In the genomic region with DNA sequence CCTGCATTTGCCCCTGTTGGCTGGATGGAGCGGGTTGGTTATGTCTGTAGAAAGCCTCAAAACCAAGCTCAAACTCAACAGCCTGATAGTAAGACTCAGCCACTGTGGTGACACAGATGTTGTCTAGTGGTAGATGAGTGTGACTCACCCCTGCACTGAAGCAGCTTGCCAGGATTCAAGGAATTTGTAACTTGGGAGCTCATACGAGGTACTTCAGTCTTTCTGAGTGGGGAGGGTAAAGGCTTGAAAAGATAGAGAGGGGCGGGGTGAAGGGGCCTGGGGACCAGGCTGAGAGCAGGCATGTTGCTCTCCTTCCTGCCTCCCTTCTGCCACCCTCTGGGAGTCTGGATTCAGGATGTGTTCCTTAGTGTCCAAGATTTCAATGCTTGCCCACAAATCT, we compare ENCODE assay signal across 9 cellular contexts. TPM values are rescaled to one million over a fixed set of nuclear protein-coding genes. Genes with fewer than 3 reads are reported as not detected.
DNase-seq lines count a peak whose midpoint lies in the region; ATAC-seq, FAIRE-seq and TF ChIP-seq lines count a peak whose summit lies in the region.
"Had no signal": no experiment of that assay in that cellular context is flagged by ENCODE, and none has a peak within 500 bp of the region (broad histone marks: within the 10 kb centered on the region; RNA-seq: fewer than 3 reads in every experiment).

No MANE protein-coding gene starts in this region.

- CTCF ChIA-PET in activated CD4-positive, alpha-beta memory T cell treated with anti-CD3 and anti-CD28 coated beads for 36 hours (lab: Charles Lee) = no interaction called here

- H3K36me3 ChIP-seq in body of pancreas (replicated peaks in 1 of 2; ENCODE audit: insufficient read depth in 1 of 2, low read depth in 2 of 2) = no peaks in the 10 kb centered on the region
- no peaks in the 10 kb centered on the region for H3K36me3 ChIP-seq in kidney epithelial cell (ENCODE audit: control insufficient read depth, insufficient read depth, low read length)
- H3K36me3 ChIP-seq in aorta (ENCODE audit: control insufficient read depth in 1 of 2, insufficient read depth in 2 of 2, low read length in 1 of 2) = no peaks in the 10 kb centered on the region
- H3K36me3 ChIP-seq: BE2C had no signal

- no peak for FAIRE-seq in GM19239 (lab: Jason Lieb, UNC)

- no peak overlapping the region for H3K4me3 ChIP-seq in body of pancreas
- H3K4me3 ChIP-seq in kidney epithelial cell (ENCODE audit: low read depth, low read length) = no peak overlapping the region
- H3K4me3 ChIP-seq in aorta (ENCODE audit: low read length in 2 of 2) = no peak overlapping the region

- H3K4me1 Mint-ChIP-seq in activated CD4-positive, alpha-beta memory T cell treated with anti-CD3 and anti-CD28 coated beads for 36 hours (ENCODE audit: low read depth) = no peaks in the 10 kb centered on the region

- H3K36me3 Mint-ChIP-seq in activated CD4-positive, alpha-beta memory T cell treated with anti-CD3 and anti-CD28 coated beads for 36 hours = no peaks in the 10 kb centered on the region

- TF ChIP-seq POLR2A in body of pancreas (IDR thresholded peaks at IDR 0.05) = no peak

- WGBS in body of pancreas, 2 donors = 68 to 70% methylated on average over 3 of the region's 3 CpGs
- WGBS in aorta, 2 donors = 6 to 10% methylated on average over 3 of the region's 3 CpGs

- H3K9me3 ChIP-seq in body of pancreas = no peaks in the 10 kb centered on the region
- H3K9me3 ChIP-seq in aorta (ENCODE audit: control insufficient read depth, low read length) = no peaks in the 10 kb centered on the region
- H3K9me3 ChIP-seq: BE2C had no signal

- no peak overlapping the region for H3K4me3 Mint-ChIP-seq in activated CD4-positive, alpha-beta memory T cell treated with anti-CD3 and anti-CD28 coated beads for 36 hours

- H3K27ac ChIP-seq in body of pancreas (peak overlapping the region in 2 of 4 donors; percentile 40 to 68), aorta (ENCODE audit: low read depth in 1 of 2, low read length in 2 of 2) (peak overlapping the region in 1 of 2 donors; percentile 39)

- no peak overlapping the region for H3K27ac Mint-ChIP-seq in activated CD4-positive, alpha-beta memory T cell treated with anti-CD3 and anti-CD28 coated beads for 36 hours

- peaks cover 3% of the 10 kb centered on the region for H3K27me3 Mint-ChIP-seq in activated CD4-positive, alpha-beta memory T cell treated with anti-CD3 and anti-CD28 coated beads for 36 hours

- DNase-seq in Right ventricle myocardium inferior (ENCODE audit: missing footprints) (no peak), cardiac septum (ENCODE audit: low spot score) (no peak), body of pancreas (peak in 1 of 4 donors; percentile 47), kidney epithelial cell (ENCODE audit: low read depth) (peak; percentile 69), aorta (peak in 1 of 2 donors; percentile 76), GM19239 (ENCODE audit: insufficient read length, low spot score) (no peak)
- no peak for DNase-seq in activated CD4-positive, alpha-beta memory T cell treated with anti-CD3 and anti-CD28 coated beads for 36 hours
- DNase-seq: BE2C had no signal

- H3K27me3 ChIP-seq in body of pancreas (no peaks in the 10 kb centered on the region), kidney epithelial cell (ENCODE audit: control insufficient read depth, insufficient read depth, low read length) (peaks cover 10% of the 10 kb centered on the region), aorta (ENCODE audit: control insufficient read depth in 1 of 2, insufficient read depth in 2 of 2, low read length in 1 of 2) (no peaks in the 10 kb centered on the region)
- H3K27me3 ChIP-seq: BE2C had no signal

- H3K4me1 ChIP-seq in body of pancreas (peaks cover 50% of the 10 kb centered on the region), aorta (ENCODE audit: control insufficient read depth in 1 of 2, insufficient read depth in 2 of 2, low read length in 2 of 2) (no peaks in the 10 kb centered on the region)

- H3K9me3 Mint-ChIP-seq in activated CD4-positive, alpha-beta memory T cell treated with anti-CD3 and anti-CD28 coated beads for 36 hours = peaks cover 4% of the 10 kb centered on the region

- ATAC-seq in Right ventricle myocardium inferior (peak; percentile 61), body of pancreas (peak; percentile 26), aorta (ENCODE audit: low FRiP score) (peak; percentile 66), GM19395 (IDR thresholded peaks at IDR 0.05; ENCODE audit: unreplicated experiment) (no peak)

- POLR2A ChIA-PET in activated CD4-positive, alpha-beta memory T cell treated with anti-CD3 and anti-CD28 coated beads for 36 hours (lab: Charles Lee) = no interaction called here

- TF ChIP-seq CTCF in body of pancreas (IDR thresholded peaks at IDR 0.05) = no peak
- TF ChIP-seq CTCF in kidney epithelial cell (IDR thresholded peaks at IDR 0.05; ENCODE audit: insufficient read depth, low read length, poor library complexity, severe bottlenecking) = no peak

- intact Hi-C loops in Right ventricle myocardium inferior (cut with DNase I) = loop anchor here (5.0 kb wide), 1 partner anchor 84 kb away; no protein-coding TSS in a partner anchor
- intact Hi-C loops in cardiac septum (cut with DNase I) = no loop called here
- intact Hi-C loops in body of pancreas (cut with DNase I) = no loop called here
- intact Hi-C loops in aorta (cut with DNase I) = no loop called here
- intact Hi-C loops in activated CD4-positive, alpha-beta memory T cell treated with anti-CD3 and anti-CD28 coated beads for 36 hours (cut with micrococcal nuclease) = no loop called here

RNA-seq across cellular contexts. Expression of gene AQP1, which starts 22.9 kb away (rescaled TPM):
- total RNA-seq in Right ventricle myocardium inferior (284 TPM), cardiac septum (155 TPM), body of pancreas (100 to 1,000 TPM; 197 to 204 TPM), kidney epithelial cell (1.6 and 2.5 TPM in 2 replicates), aorta (1,000 to 10,000 TPM in 1 of 2 donors, 100 to 1,000 TPM in 1; 680 to 1,062 TPM)
- polyA plus RNA-seq in aorta = 100 to 1,000 TPM; 370 to 962 TPM
- under 1 TPM; 0.36 to 0.62 TPM for total RNA-seq in activated CD4-positive, alpha-beta memory T cell treated with anti-CD3 and anti-CD28 coated beads for 36 hours

Comparison
In these comparisons a context has a peak if more than half of its experiments do, and no peak if none do; other contexts are left out.
1. RNA of gene AQP1, which starts 22.9 kb away (total RNA-seq): 680 to 1,062 TPM in aorta, 284 TPM in Right ventricle myocardium inferior (single experiment), 197 to 204 TPM in body of pancreas and 155 TPM in cardiac septum (single experiment); 1.6 to 2.5 TPM in kidney epithelial cell and 0.36 to 0.62 TPM in activated CD4-positive, alpha-beta memory T cell treated with anti-CD3 and anti-CD28 coated beads for 36 hours; every median in the first group is over 10 times any median in the second.